Comparison of ENCODE assay signal across 1 cellular context in genomic region chr2:207511851-207512250, GRCh38.
TF ChIP-seq lines count a peak whose summit lies in the region.

No MANE protein-coding gene starts in this region.

TF ChIP-seq in GM23338, 12 proteins besides CTCF, POLR2A, EP300 and RAD21 (continued from another document):
- no peak for TF ChIP-seq ZNF462 (CRISPR knock-in tag; IDR thresholded peaks at IDR 0.05)
- no peak for TF ChIP-seq EZH2phosphoT487 (IDR thresholded peaks at IDR 0.05; ENCODE audit: unreplicated experiment)
- TF ChIP-seq EZH2 (IDR thresholded peaks at IDR 0.05; ENCODE audit: low read depth, unreplicated experiment), result no peak
- no peak for TF ChIP-seq NANOG (IDR thresholded peaks at IDR 0.05; ENCODE audit: borderline replicate concordance)
- no peak for TF ChIP-seq POLR2AphosphoS5 (IDR thresholded peaks at IDR 0.05; ENCODE audit: low read depth)
- TF ChIP-seq CREB1 (CRISPR knock-in tag; IDR thresholded peaks at IDR 0.05; ENCODE audit: low read depth), result no peak
- no peak for TF ChIP-seq ETS1 (IDR thresholded peaks at IDR 0.05)
- no peak for TF ChIP-seq ZNF114 (CRISPR knock-in tag; IDR thresholded peaks at IDR 0.05)
- no peak for TF ChIP-seq STAT1 (IDR thresholded peaks at IDR 0.05; ENCODE audit: unreplicated experiment)
